ENCODE assay signal across 11 cellular contexts in genomic region chr3:50609743-50610085, GRCh38. TPM values are rescaled to one million over a fixed set of nuclear protein-coding genes. Genes with fewer than 3 reads are reported as not detected.
DNase-seq lines count a peak whose midpoint lies in the region; ATAC-seq and TF ChIP-seq lines count a peak whose summit lies in the region.
"Had no signal": no experiment of that assay in that cellular context is flagged by ENCODE, and none has a peak within 500 bp of the region (broad histone marks: within the 10 kb centered on the region; RNA-seq: fewer than 3 reads in every experiment).

No MANE protein-coding gene starts in this region.

- no peak for TF ChIP-seq EP300 in esophagus muscularis mucosa (IDR thresholded peaks at IDR 0.05)

- no peaks in the 10 kb centered on the region for H3K27me3 Mint-ChIP-seq in CD8-positive, alpha-beta T cell (ENCODE audit: low read depth)

- CTCF ChIA-PET in CD8-positive, alpha-beta T cell (lab: Charles Lee) = interaction anchor here (1.1 to 26.5 kb wide), 7 partner anchors 8 to 63 kb away, joined by 3 to 968 read pairs (median 9); partner anchors contain the start of genes C3orf18 and HEMK1

- peak overlapping the region; percentile 97 for H3K4me3 Mint-ChIP-seq in CD8-positive, alpha-beta T cell

- peak overlapping the region; percentile 92 for H3K27ac Mint-ChIP-seq in CD8-positive, alpha-beta T cell

- peak overlapping the region; percentile 89 for H3K4me3 ChIP-seq in CD8-positive, alpha-beta T cell (ENCODE audit: low read depth, low read length)
- H3K4me3 ChIP-seq in Peyer's patch (peak overlapping the region in 3 of 4 donors; percentile 63 to 87 (median 74)), esophagus muscularis mucosa (peak overlapping the region in 3 of 4 donors; percentile 63 to 78 (median 76)), gastrocnemius medialis (peak overlapping the region; percentile 65 to 89 (median 77))

- TF ChIP-seq POLR2A in Peyer's patch (IDR thresholded peaks at IDR 0.05) (no peak), esophagus muscularis mucosa (IDR thresholded peaks at IDR 0.05; ENCODE audit: low read depth) (no peak), gastrocnemius medialis (IDR thresholded peaks at IDR 0.05) (no peak)

- DNase-seq in CD8-positive, alpha-beta T cell = peak in 1 of 7 experiments; percentile 29
- DNase-seq in Peyer's patch = no peak
- no peak for DNase-seq in esophagus muscularis mucosa (ENCODE audit: extremely low spot score)
- DNase-seq in gastrocnemius medialis = no peak
- DNase-seq in NOMO-1 (lab: John Stamatoyannopoulos, UW; ENCODE audit: unreplicated experiment in 2 of 2) = no peak
- DNase-seq in activated effector memory CD4-positive, alpha-beta T cell treated with Interleukin-2 at 50 U/mL for 16 hours = no peak
- DNase-seq: mesendoderm, NCI-H1105 treated with DMSO at 0.1 percent for 48 hours, NCI-H748 treated with DMSO at 0.1 percent for 48 hours, substantia nigra had no signal

- POLR2A ChIA-PET in CD8-positive, alpha-beta T cell (lab: Charles Lee) = interaction anchor here (0.6 to 14.5 kb wide), 7 partner anchors 8 to 1721 kb away, joined by 3 to 301 read pairs (median 4); partner anchors contain the start of genes C3orf18, HEMK1 and RASSF1

- TF ChIP-seq CTCF in CD8-positive, alpha-beta T cell (IDR thresholded peaks at IDR 0.05) = no peak
- TF ChIP-seq CTCF in Peyer's patch (IDR thresholded peaks at IDR 0.05) (no peak), esophagus muscularis mucosa (IDR thresholded peaks at IDR 0.05) (no peak), gastrocnemius medialis (IDR thresholded peaks at IDR 0.05 in 4 of 5, conservative IDR thresholded peaks at IDR 0.05 in 1 of 5) (no peak)

- intact Hi-C loops in CD8-positive, alpha-beta T cell (cut with DNase I, micrococcal nuclease) = loop anchor here (5.0 kb wide), 4 partner anchors 107 to 418 kb away; partner anchors contain the start of genes CACNA2D2 (in 1 of the 2), CYB561D2 (in 1 of the 2), NPRL2 (in 1 of the 2) and ZMYND10 (in 1 of the 2)
- intact Hi-C loops in esophagus muscularis mucosa (cut with DNase I) = no loop called here
- intact Hi-C loops in gastrocnemius medialis (cut with DNase I; ENCODE audit: low total_unique reads) = loop anchor here (5.0 kb wide), 1 partner anchor 252 kb away; the partner anchor contains the start of gene TMEM115

- WGBS in esophagus muscularis mucosa = 89% methylated on average over 3 of the region's 3 CpGs

- peaks cover 62% of the 10 kb centered on the region for H3K36me3 Mint-ChIP-seq in CD8-positive, alpha-beta T cell

- H3K9me3 ChIP-seq in CD8-positive, alpha-beta T cell (ENCODE audit: low read length) = no peaks in the 10 kb centered on the region
- H3K9me3 ChIP-seq in Peyer's patch (no peaks in the 10 kb centered on the region), esophagus muscularis mucosa (no peaks in the 10 kb centered on the region), gastrocnemius medialis (no peaks in the 10 kb centered on the region)

- H3K27me3 ChIP-seq in CD8-positive, alpha-beta T cell (ENCODE audit: insufficient read depth, low read length) = no peaks in the 10 kb centered on the region
- H3K27me3 ChIP-seq in Peyer's patch = no peaks in the 10 kb centered on the region
- H3K27me3 ChIP-seq in esophagus muscularis mucosa = no peaks in the 10 kb centered on the region
- H3K27me3 ChIP-seq in gastrocnemius medialis = no peaks in the 10 kb centered on the region

- peaks cover 37% of the 10 kb centered on the region for H3K36me3 ChIP-seq in CD8-positive, alpha-beta T cell (ENCODE audit: insufficient read depth, low read length)
- H3K36me3 ChIP-seq in Peyer's patch (peaks cover 0 to 29% (median 0%) of the 10 kb centered on the region in 3 donors), esophagus muscularis mucosa (peaks cover 9 to 38% (median 29%) of the 10 kb centered on the region in 4 donors), gastrocnemius medialis (peaks cover 4 to 28% of the 10 kb centered on the region in 2 donors)

- ATAC-seq in CD8-positive, alpha-beta T cell = no peak
- ATAC-seq in gastrocnemius medialis = no peak
- no peak for ATAC-seq in GM18517 (IDR thresholded peaks at IDR 0.05; ENCODE audit: unreplicated experiment)

- in situ Hi-C loops in gastrocnemius medialis (cut with MboI; ENCODE audit: low sequenced_read_pairs in 4 of 4) = loop anchor here (5.0 to 25.0 kb wide), 5 partner anchors 32 to 895 kb away; partner anchors contain the start of genes DCAF1 (in 1 of the 4), MANF (in 1 of the 4) and RBM15B (in 1 of the 4)

- H3K9me3 Mint-ChIP-seq in CD8-positive, alpha-beta T cell = no peaks in the 10 kb centered on the region

- peaks cover 77% of the 10 kb centered on the region for H3K4me1 Mint-ChIP-seq in CD8-positive, alpha-beta T cell (ENCODE audit: low read depth)

- peaks cover 66% of the 10 kb centered on the region for H3K4me1 ChIP-seq in CD8-positive, alpha-beta T cell (ENCODE audit: insufficient read depth, low read length)
- H3K4me1 ChIP-seq in Peyer's patch (peaks cover 0 to 70% (median 15%) of the 10 kb centered on the region in 4 donors), esophagus muscularis mucosa (peaks cover 55 to 88% (median 78%) of the 10 kb centered on the region in 4 donors), gastrocnemius medialis (peaks cover 64 to 76% of the 10 kb centered on the region in 2 donors)

- peak overlapping the region; percentile 57 for H3K27ac ChIP-seq in CD8-positive, alpha-beta T cell (ENCODE audit: low read depth, low read length)
- H3K27ac ChIP-seq in Peyer's patch = peak overlapping the region; percentile 81 to 92 (median 88)
- H3K27ac ChIP-seq in esophagus muscularis mucosa (replicated peaks in 1 of 4) = peak overlapping the region in 3 of 4 donors; percentile 0 to 84 (median 7)
- peak overlapping the region; percentile 95 to 99 (median 96) for H3K27ac ChIP-seq in gastrocnemius medialis

RNA-seq across cellular contexts. Expression of gene CISH, which starts 1.9 kb away (rescaled TPM):
- total RNA-seq in CD8-positive, alpha-beta T cell = 1 to 10 TPM; 4.7 to 5.6 TPM
- total RNA-seq in Peyer's patch (10 to 100 TPM in 3 of 4 donors, 1 to 10 TPM in 1; 9.7 to 13.5 (median 10.9) TPM), esophagus muscularis mucosa (10 to 100 TPM in 1 of 4 donors, 1 to 10 TPM in 3; 1.7 to 26.7 (median 4.4) TPM), gastrocnemius medialis (10 to 100 TPM in 2 of 4 donors, 1 to 10 TPM in 2; 3.3 to 50.5 (median 20.3) TPM)

RNA-seq across cellular contexts. Expression of gene MAPKAPK3, which starts 7.2 kb away (rescaled TPM):
- 10 to 100 TPM; 18.3 to 18.5 TPM for total RNA-seq in CD8-positive, alpha-beta T cell
- total RNA-seq in Peyer's patch = 10 to 100 TPM; 25.6 to 44.0 (median 30.0) TPM
- 10 to 100 TPM; 20.8 to 31.3 (median 27.2) TPM for total RNA-seq in esophagus muscularis mucosa
- 100 to 1,000 TPM; 235 to 466 (median 387) TPM for total RNA-seq in gastrocnemius medialis

RNA-seq across cellular contexts. Expression of gene HEMK1, which starts 40.4 kb away (rescaled TPM):
- total RNA-seq in CD8-positive, alpha-beta T cell = 10 to 100 TPM; 11.1 to 12.5 TPM
- total RNA-seq in Peyer's patch = 10 to 100 TPM in 3 of 4 donors, 1 to 10 TPM in 1; 8.6 to 15.3 (median 12.5) TPM
- 10 to 100 TPM in 1 of 4 donors, 1 to 10 TPM in 3; 4.6 to 10.6 (median 6.3) TPM for total RNA-seq in esophagus muscularis mucosa
- 1 to 10 TPM; 4.5 to 8.1 (median 7.5) TPM for total RNA-seq in gastrocnemius medialis

RNA-seq across cellular contexts. Expression of gene C3orf18, which starts 42.2 kb away (rescaled TPM):
- total RNA-seq in CD8-positive, alpha-beta T cell = 1 to 10 TPM; 5.4 to 5.5 TPM
- total RNA-seq in Peyer's patch (10 to 100 TPM in 1 of 4 donors, 1 to 10 TPM in 2, not detected in 1; 1.1 to 26.4 (median 3.2) TPM), esophagus muscularis mucosa (10 to 100 TPM; 13.6 to 23.8 (median 18.9) TPM), gastrocnemius medialis (10 to 100 TPM; 12.6 to 27.4 (median 15.4) TPM)

Comparison
In these comparisons a context has a peak if more than half of its experiments do, and no peak if none do; other contexts are left out.
1. H3K27ac ChIP-seq: peak in every context shown above with its lines; median percentile 96 in gastrocnemius medialis; 88 in Peyer's patch; 57 in CD8-positive, alpha-beta T cell; 7 in esophagus muscularis mucosa.
2. RNA of gene MAPKAPK3, which starts 7.2 kb away (total RNA-seq): 235 to 466 TPM in gastrocnemius medialis; 25.6 to 44.0 TPM in Peyer's patch, 20.8 to 31.3 TPM in esophagus muscularis mucosa and 18.3 to 18.5 TPM in CD8-positive, alpha-beta T cell; every median in the first group is over 4 times any median in the second.
3. Peak in every context shown above with its lines, with median percentiles within 50 percentile points of each other: H3K4me3 ChIP-seq.